Comparison of ENCODE assay signal across 8 cellular contexts in genomic region chr21:17612023-17612564, GRCh38. TPM values are rescaled to one million over a fixed set of nuclear protein-coding genes. Genes with fewer than 3 reads are reported as not detected.
A peak's percentile ranks its signal among the peaks of the same experiment; 100 is the strongest.
DNase-seq lines count a peak whose midpoint lies in the region; ATAC-seq and TF ChIP-seq lines count a peak whose summit lies in the region.

No MANE protein-coding gene starts in this region.

- DNase-seq in NCI-H82 (lab: John Stamatoyannopoulos, UW) (peak; percentile 59), NCI-H82 treated with DMSO at 0.1 percent for 48 hours (lab: John Stamatoyannopoulos, UW; ENCODE audit: unreplicated experiment) (no peak), SK-N-MC (ENCODE audit: low read depth, low spot score) (no peak), MCF 10A (ENCODE audit: unreplicated experiment) (peak; percentile 75), immature natural killer cell (peak in 1 of 3 donors; percentile 20), spleen (peak; percentile 87), hippocampal formation (lab: John Stamatoyannopoulos, UW) (no peak)

- H3K27me3 ChIP-seq in spleen (replicated peaks in 1 of 7) = no peaks in the 10 kb centered on the region

- peak; percentile 9 for ATAC-seq in HG02970 (IDR thresholded peaks at IDR 0.05; ENCODE audit: low FRiP score, unreplicated experiment)

- peaks cover 10% of the 10 kb centered on the region for H3K4me1 Mint-ChIP-seq in MCF 10A (ENCODE audit: insufficient read depth, unreplicated experiment)
- peaks cover 15 to 28% of the 10 kb centered on the region in 2 donors for H3K4me1 Mint-ChIP-seq in immature natural killer cell

- peak overlapping the region; percentile 97 for H3K9ac ChIP-seq in SK-N-MC (ENCODE audit: insufficient read length)

- H3K9me3 ChIP-seq in SK-N-MC (ENCODE audit: low read depth, low read length) = no peaks in the 10 kb centered on the region
- H3K9me3 ChIP-seq in spleen = no peaks in the 10 kb centered on the region

- H3K27me3 Mint-ChIP-seq in MCF 10A (ENCODE audit: insufficient read depth, unreplicated experiment) (no peaks in the 10 kb centered on the region), immature natural killer cell (ENCODE audit: low read depth in 3 of 3) (peaks cover 4 to 14% (median 7%) of the 10 kb centered on the region in 3 donors)

- H3K9me3 Mint-ChIP-seq in MCF 10A (ENCODE audit: unreplicated experiment) (no peaks in the 10 kb centered on the region), immature natural killer cell (no peaks in the 10 kb centered on the region)

- TF ChIP-seq CTCF in MCF 10A (IDR thresholded peaks at IDR 0.05; ENCODE audit: unreplicated experiment) = no peak
- no peak for TF ChIP-seq CTCF in spleen (IDR thresholded peaks at IDR 0.05 in 8 of 11, conservative IDR thresholded peaks at IDR 0.05 in 3 of 11)

- TF ChIP-seq POLR2A in spleen (IDR thresholded peaks at IDR 0.05) = no peak

- peak overlapping the region; percentile 93 for H3K27ac Mint-ChIP-seq in MCF 10A (ENCODE audit: low read depth, unreplicated experiment)
- peak overlapping the region; percentile 90 to 99 (median 96) for H3K27ac Mint-ChIP-seq in immature natural killer cell

- intact Hi-C loops in MCF 10A (cut with micrococcal nuclease) = no loop called here
- intact Hi-C loops in spleen (cut with DNase I; ENCODE audit: low total_unique reads) = loop anchor here (10.0 kb wide), 1 partner anchor 213 kb away; no protein-coding TSS in a partner anchor

- peak overlapping the region; percentile 100 for H3K4me3 ChIP-seq in SK-N-MC
- peak overlapping the region; percentile 68 to 85 (median 80) for H3K4me3 ChIP-seq in spleen

- POLR2A ChIA-PET in MCF 10A (lab: Yijun Ruan, JAX) = interaction anchor here (0.8 to 4.0 kb wide), 18 partner anchors 9 to 312 kb away, joined by 3 to 19 read pairs (median 6); partner anchors contain the start of gene C21orf91

- CTCF ChIA-PET in MCF 10A (lab: Yijun Ruan, JAX) = interaction anchor here (0.6 to 1.5 kb wide), 2 partner anchors 11 to 226 kb away, joined by 3 to 6 read pairs; no protein-coding TSS in a partner anchor

- peaks cover 4 to 34% (median 13%) of the 10 kb centered on the region in 6 donors for H3K4me1 ChIP-seq in spleen

- H3K27ac ChIP-seq in SK-N-MC (peak overlapping the region; percentile 92), spleen (peak overlapping the region; percentile 78 to 92 (median 88))

- WGBS in spleen, 5 donors = 0 to 1% (median 0%) methylated on average over 26 to 50 of the region's 50 CpGs

- BruUV-seq in MCF 10A (replicated peaks; lab: Mats Ljungman, UMichigan) = no TSS peak

- H3K36me3 Mint-ChIP-seq in MCF 10A (ENCODE audit: insufficient read depth, unreplicated experiment) (peaks cover 25% of the 10 kb centered on the region), immature natural killer cell (peaks cover 0 to 12% (median 2%) of the 10 kb centered on the region in 3 donors)

- H3K4me3 Mint-ChIP-seq in MCF 10A (ENCODE audit: unreplicated experiment) = peak overlapping the region; percentile 89
- peak overlapping the region; percentile 90 to 94 (median 93) for H3K4me3 Mint-ChIP-seq in immature natural killer cell

- peaks cover 39% of the 10 kb centered on the region for H3K36me3 ChIP-seq in SK-N-MC (ENCODE audit: insufficient read depth, low read length)
- peaks cover 0 to 20% (median 5%) of the 10 kb centered on the region in 6 donors for H3K36me3 ChIP-seq in spleen

RNA-seq across cellular contexts. Expression of gene BTG3, which starts 0.6 kb away (rescaled TPM):
- 53.5 and 57.0 TPM in 2 replicates for total RNA-seq in MCF 10A (2022)
- 1 to 10 TPM; 6.4 to 9.2 (median 7.4) TPM for polyA plus RNA-seq in immature natural killer cell
- 10 to 100 TPM; 14.8 to 31.7 (median 20.3) TPM for total RNA-seq in spleen
- polyA plus RNA-seq in spleen = 10 to 100 TPM; 10.9 to 15.4 (median 12.9) TPM

Comparison
In these comparisons a context has a peak if more than half of its experiments do, and no peak if none do; other contexts are left out.
1. DNase-seq: peak in NCI-H82 (single experiment), MCF 10A (single experiment) and spleen (single experiment); none in NCI-H82 treated with DMSO at 0.1 percent for 48 hours (single experiment), SK-N-MC (single experiment) and hippocampal formation (0 of 2).